ENCODE assay signal across 1 cellular context in the genomic region with DNA sequence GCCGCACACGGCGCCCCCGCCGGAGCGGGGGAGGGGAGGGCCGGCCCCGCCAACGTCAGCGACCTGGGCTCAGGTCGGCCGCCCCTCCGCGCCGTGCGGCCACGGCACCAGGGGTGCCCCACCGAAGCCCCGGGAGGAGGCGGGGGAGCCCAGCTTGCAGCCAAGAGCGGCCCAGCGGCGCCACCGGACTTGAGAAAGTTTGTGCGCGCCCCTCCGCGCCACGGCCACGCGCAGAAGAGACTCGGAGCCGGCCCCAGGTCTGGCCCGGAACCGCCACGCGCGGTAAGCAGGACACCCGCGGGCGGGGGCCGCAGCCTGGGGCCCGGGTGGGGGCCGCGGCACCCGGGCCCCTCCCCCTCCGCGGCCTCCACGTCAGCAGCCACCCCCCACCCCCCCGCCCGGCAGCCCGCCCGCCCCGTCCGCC.
TF ChIP-seq lines count a peak whose summit lies in the region.

No MANE protein-coding gene starts in this region.

TF ChIP-seq in GM23338, 12 proteins besides CTCF, POLR2A, EP300 and RAD21 (continued from another document):
- TF ChIP-seq, protein P1, sequence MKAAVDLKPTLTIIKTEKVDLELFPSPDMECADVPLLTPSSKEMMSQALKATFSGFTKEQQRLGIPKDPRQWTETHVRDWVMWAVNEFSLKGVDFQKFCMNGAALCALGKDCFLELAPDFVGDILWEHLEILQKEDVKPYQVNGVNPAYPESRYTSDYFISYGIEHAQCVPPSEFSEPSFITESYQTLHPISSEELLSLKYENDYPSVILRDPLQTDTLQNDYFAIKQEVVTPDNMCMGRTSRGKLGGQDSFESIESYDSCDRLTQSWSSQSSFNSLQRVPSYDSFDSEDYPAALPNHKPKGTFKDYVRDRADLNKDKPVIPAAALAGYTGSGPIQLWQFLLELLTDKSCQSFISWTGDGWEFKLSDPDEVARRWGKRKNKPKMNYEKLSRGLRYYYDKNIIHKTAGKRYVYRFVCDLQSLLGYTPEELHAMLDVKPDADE (IDR thresholded peaks at IDR 0.05) = no peak
- TF ChIP-seq CREB1 (CRISPR knock-in tag; IDR thresholded peaks at IDR 0.05; ENCODE audit: low read depth) (no peak), ZNF331 (CRISPR knock-in tag; IDR thresholded peaks at IDR 0.05; ENCODE audit: low read depth) (no peak), ZNF114 (CRISPR knock-in tag; IDR thresholded peaks at IDR 0.05) (no peak), JUNB (IDR thresholded peaks at IDR 0.05; ENCODE audit: unreplicated experiment) (no peak)
- TF ChIP-seq, protein P2, sequence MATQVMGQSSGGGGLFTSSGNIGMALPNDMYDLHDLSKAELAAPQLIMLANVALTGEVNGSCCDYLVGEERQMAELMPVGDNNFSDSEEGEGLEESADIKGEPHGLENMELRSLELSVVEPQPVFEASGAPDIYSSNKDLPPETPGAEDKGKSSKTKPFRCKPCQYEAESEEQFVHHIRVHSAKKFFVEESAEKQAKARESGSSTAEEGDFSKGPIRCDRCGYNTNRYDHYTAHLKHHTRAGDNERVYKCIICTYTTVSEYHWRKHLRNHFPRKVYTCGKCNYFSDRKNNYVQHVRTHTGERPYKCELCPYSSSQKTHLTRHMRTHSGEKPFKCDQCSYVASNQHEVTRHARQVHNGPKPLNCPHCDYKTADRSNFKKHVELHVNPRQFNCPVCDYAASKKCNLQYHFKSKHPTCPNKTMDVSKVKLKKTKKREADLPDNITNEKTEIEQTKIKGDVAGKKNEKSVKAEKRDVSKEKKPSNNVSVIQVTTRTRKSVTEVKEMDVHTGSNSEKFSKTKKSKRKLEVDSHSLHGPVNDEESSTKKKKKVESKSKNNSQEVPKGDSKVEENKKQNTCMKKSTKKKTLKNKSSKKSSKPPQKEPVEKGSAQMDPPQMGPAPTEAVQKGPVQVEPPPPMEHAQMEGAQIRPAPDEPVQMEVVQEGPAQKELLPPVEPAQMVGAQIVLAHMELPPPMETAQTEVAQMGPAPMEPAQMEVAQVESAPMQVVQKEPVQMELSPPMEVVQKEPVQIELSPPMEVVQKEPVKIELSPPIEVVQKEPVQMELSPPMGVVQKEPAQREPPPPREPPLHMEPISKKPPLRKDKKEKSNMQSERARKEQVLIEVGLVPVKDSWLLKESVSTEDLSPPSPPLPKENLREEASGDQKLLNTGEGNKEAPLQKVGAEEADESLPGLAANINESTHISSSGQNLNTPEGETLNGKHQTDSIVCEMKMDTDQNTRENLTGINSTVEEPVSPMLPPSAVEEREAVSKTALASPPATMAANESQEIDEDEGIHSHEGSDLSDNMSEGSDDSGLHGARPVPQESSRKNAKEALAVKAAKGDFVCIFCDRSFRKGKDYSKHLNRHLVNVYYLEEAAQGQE (IDR thresholded peaks at IDR 0.05; ENCODE audit: unreplicated experiment) = no peak
